ENCODE assay signal across 9 cellular contexts in genomic region chr6:130517444-130517931, GRCh38.
DNase-seq lines count a peak whose midpoint lies in the region; ATAC-seq and TF ChIP-seq lines count a peak whose summit lies in the region.
"Had no signal": no experiment of that assay in that cellular context is flagged by ENCODE, and none has a peak within 500 bp of the region (broad histone marks: within the 10 kb centered on the region; RNA-seq: fewer than 3 reads in every experiment).

No MANE protein-coding gene starts in this region.

- DNase-seq in NCI-H1436 (lab: John Stamatoyannopoulos, UW) (peak; percentile 12), NCI-H1436 treated with DMSO at 0.1 percent for 48 hours (lab: John Stamatoyannopoulos, UW) (no peak), M059J (ENCODE audit: low read depth) (peak; percentile 93), mucosa of descending colon (no peak), substantia nigra (lab: John Stamatoyannopoulos, UW) (no peak), HuH-7.5 (ENCODE audit: low spot score) (no peak), Kasumi-1 (lab: John Stamatoyannopoulos, UW) (no peak)

- no peak for TF ChIP-seq CTCF in mucosa of descending colon (IDR thresholded peaks at IDR 0.05)

- peaks cover 4% of the 10 kb centered on the region for H3K4me1 ChIP-seq in mucosa of descending colon (ENCODE audit: low read depth)
- H3K4me1 ChIP-seq: A549 had no signal

- no peak overlapping the region for H3K27ac ChIP-seq in substantia nigra (ENCODE audit: low read depth, low read length, poor library complexity, severe bottlenecking)
- H3K27ac ChIP-seq: A549 had no signal

- intact Hi-C loops in mucosa of descending colon (cut with DNase I, micrococcal nuclease): no loop called here

- ATAC-seq in HG02571 (IDR thresholded peaks at IDR 0.05; ENCODE audit: unreplicated experiment): peak; percentile 89
- ATAC-seq in mucosa of descending colon: peak; percentile 54
- ATAC-seq: A549 had no signal

- H3K36me3 ChIP-seq in mucosa of descending colon (ENCODE audit: low read depth): no peaks in the 10 kb centered on the region

- no peak overlapping the region for H3K4me3 ChIP-seq in mucosa of descending colon
- H3K4me3 ChIP-seq: A549 had no signal

- no peaks in the 10 kb centered on the region for H3K9me3 ChIP-seq in mucosa of descending colon
- H3K9me3 ChIP-seq: A549 had no signal

Comparison
In these comparisons a context has a peak if more than half of its experiments do, and no peak if none do; other contexts are left out.
1. DNase-seq: peak in NCI-H1436 (single experiment) and M059J (single experiment); none in NCI-H1436 treated with DMSO at 0.1 percent for 48 hours (single experiment), mucosa of descending colon (0 of 3), substantia nigra (0 of 49), HuH-7.5 (single experiment) and Kasumi-1 (0 of 2).